In the genomic region with DNA sequence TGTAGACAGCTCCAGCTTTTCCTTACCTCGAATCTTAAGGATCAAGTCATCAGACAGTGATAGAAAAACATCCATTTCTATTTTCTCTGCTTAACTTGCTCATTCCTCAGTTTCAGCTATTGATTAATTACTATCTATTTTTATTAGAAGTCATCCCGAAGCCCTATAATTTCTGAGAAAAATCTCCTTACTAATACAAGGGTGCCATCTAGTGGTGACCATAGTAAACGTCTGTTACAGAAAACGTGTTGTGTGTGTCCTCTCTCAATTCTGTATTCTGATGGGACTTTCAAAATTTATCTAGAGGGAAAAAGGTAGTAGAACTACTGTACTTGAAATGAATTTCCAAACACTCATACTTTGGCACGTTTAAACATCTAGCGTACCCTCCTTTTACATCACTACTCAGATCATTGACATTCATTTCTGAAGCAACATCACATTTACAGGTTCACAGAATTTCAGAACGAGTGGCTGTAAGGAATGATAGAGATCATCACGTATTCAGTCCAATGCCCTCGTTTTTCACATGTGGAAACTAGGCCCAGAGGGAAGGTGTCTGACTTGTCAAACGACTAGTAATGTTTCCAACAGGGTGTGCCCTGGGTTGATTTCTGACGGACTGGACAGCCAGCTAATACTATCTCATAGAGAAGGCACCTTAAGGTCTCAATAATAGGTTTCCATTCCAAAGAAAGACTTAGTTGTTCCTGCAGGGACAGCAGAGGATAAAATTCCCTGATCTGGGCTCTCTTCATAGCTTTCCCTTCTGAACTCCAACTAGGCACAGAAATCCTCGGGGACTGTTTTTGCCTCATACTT, we compare ENCODE assay signal across 8 cellular contexts. TPM values are rescaled to one million over a fixed set of nuclear protein-coding genes. Genes with fewer than 3 reads are reported as not detected.
A peak's percentile ranks its signal among the peaks of the same experiment; 100 is the strongest.
DNase-seq lines count a peak whose midpoint lies in the region; ATAC-seq, FAIRE-seq and TF ChIP-seq lines count a peak whose summit lies in the region.

No MANE protein-coding gene starts in this region.

- peaks cover 0 to 18% (median 11%) of the 10 kb centered on the region in 8 donors for H3K9me3 ChIP-seq in spleen

- TF ChIP-seq POLR2A in spleen (IDR thresholded peaks at IDR 0.05), result no peak

- 43 to 46% (median 43%) methylated on average over 12 of the region's 12 CpGs for WGBS in spleen, 5 donors

- H3K27ac ChIP-seq in spleen, result no peak overlapping the region

- intact Hi-C loops in spleen (cut with DNase I; ENCODE audit: low total_unique reads), result loop anchor here (5.0 kb wide), 1 partner anchor 232 kb away; no protein-coding TSS in a partner anchor

- TF ChIP-seq CTCF in astrocyte of the cerebellum (IDR thresholded peaks at IDR 0.05; ENCODE audit: low read depth, low read length, missing control alignments), result peak; percentile 60
- peak; percentile 30 to 83 (median 73) for TF ChIP-seq CTCF in spleen (IDR thresholded peaks at IDR 0.05 in 8 of 11, conservative IDR thresholded peaks at IDR 0.05 in 3 of 11)

- peak; percentile 91 for FAIRE-seq in GM19239 (lab: Jason Lieb, UNC)

- in situ Hi-C loops in astrocyte of the cerebellum (cut with HindIII; ENCODE audit: low sequenced_read_pairs), result loop anchor here (25.0 kb wide), 1 partner anchor 222 kb away; no protein-coding TSS in a partner anchor

- peaks cover 0 to 24% (median 3%) of the 10 kb centered on the region in 6 donors for H3K36me3 ChIP-seq in spleen

- H3K4me1 ChIP-seq in spleen, result peaks cover 0 to 6% (median 2%) of the 10 kb centered on the region in 6 donors

- H3K4me3 ChIP-seq in astrocyte of the cerebellum (ENCODE audit: low read depth, low read length), result no peak overlapping the region
- H3K4me3 ChIP-seq in spleen, result no peak overlapping the region

- peak; percentile 63 for DNase-seq in AG20443 (ENCODE audit: low spot score)
- DNase-seq in GM19239 (ENCODE audit: insufficient read length, low spot score), result peak; percentile 15
- DNase-seq in NCI-H2227 (lab: John Stamatoyannopoulos, UW; ENCODE audit: unreplicated experiment), result peak; percentile 51
- peak; percentile 35 for DNase-seq in astrocyte of the cerebellum (ENCODE audit: low read depth)
- DNase-seq in iPS-NIHi11 (ENCODE audit: low spot score), result peak; percentile 62
- no peak for DNase-seq in spleen

- ATAC-seq in HG03342 (IDR thresholded peaks at IDR 0.05; ENCODE audit: unreplicated experiment), result no peak
- no peak for ATAC-seq in HG03196 (IDR thresholded peaks at IDR 0.05; ENCODE audit: unreplicated experiment)

- H3K27me3 ChIP-seq in spleen (replicated peaks in 1 of 7), result no peaks in the 10 kb centered on the region

RNA-seq across cellular contexts. Expression of gene HACD2, which starts 25.6 kb away (rescaled TPM):
- total RNA-seq in spleen, result 10 to 100 TPM; 16.6 to 26.6 (median 21.4) TPM
- 10 to 100 TPM in 1 of 3 donors, 1 to 10 TPM in 2; 6.0 to 10.4 (median 9.6) TPM for polyA plus RNA-seq in spleen
